Comparison of ENCODE assay signal across 13 cellular contexts in the genomic region with DNA sequence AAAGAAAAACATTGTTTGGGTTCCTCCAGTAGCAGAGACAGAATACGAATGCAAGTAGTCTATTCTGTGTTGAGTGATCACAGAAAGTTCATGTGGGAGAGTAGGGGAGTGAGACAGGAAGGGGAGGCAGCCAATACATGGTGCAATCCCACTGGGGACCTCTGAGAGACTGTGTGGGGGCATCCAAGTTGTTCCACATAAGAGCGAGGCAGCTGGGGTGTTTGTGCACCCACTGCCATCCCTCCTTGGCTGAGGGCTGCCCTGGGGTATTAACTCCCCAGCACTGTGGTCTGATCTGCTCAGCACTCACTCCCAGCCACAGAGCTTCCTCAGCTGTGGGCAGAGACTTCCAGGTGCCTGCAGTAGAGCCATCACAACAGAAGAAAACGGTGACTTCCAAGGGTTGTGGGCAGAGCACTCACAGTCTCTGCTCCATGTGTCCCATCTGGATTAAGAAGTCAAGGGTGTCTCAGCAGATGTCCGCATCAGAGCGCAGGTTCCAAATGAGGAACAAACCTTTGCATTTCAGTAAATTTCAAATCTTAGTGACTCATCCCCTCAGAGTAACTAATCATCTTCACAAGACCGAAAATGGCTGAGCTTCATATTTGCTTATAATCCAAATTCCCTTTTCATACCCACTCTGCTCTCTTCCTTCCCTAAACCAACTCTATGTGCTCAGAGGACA.
A peak's percentile ranks its signal among the peaks of the same experiment; 100 is the strongest.
DNase-seq lines count a peak whose midpoint lies in the region; ATAC-seq and TF ChIP-seq lines count a peak whose summit lies in the region.
"Had no signal": no experiment of that assay in that cellular context is flagged by ENCODE, and none has a peak within 500 bp of the region (broad histone marks: within the 10 kb centered on the region; RNA-seq: fewer than 3 reads in every experiment).

No MANE protein-coding gene starts in this region.

- no peaks in the 10 kb centered on the region for H3K36me3 ChIP-seq in gastroesophageal sphincter
- no peaks in the 10 kb centered on the region for H3K36me3 ChIP-seq in gastrocnemius medialis
- H3K36me3 ChIP-seq: HAP-1 had no signal

- H3K36me3 Mint-ChIP-seq in activated naive CD4-positive, alpha-beta T cell treated with anti-CD3 and anti-CD28 coated beads, Interleukin-2, amount 10 ng/mL, durations not matched to agents 7 days and 5 days: no peaks in the 10 kb centered on the region
- H3K36me3 Mint-ChIP-seq: CD8-positive, alpha-beta memory T cell had no signal

- intact Hi-C loops in gastrocnemius medialis (cut with DNase I; ENCODE audit: low total_unique reads): no loop called here

- POLR2A ChIA-PET in RWPE1 (lab: Yijun Ruan, JAX; ENCODE audit: low non-redundant PET): no interaction called here

- no peak overlapping the region for H3K27ac Mint-ChIP-seq in activated naive CD4-positive, alpha-beta T cell treated with anti-CD3 and anti-CD28 coated beads, Interleukin-2, amount 10 ng/mL, durations not matched to agents 7 days and 5 days
- H3K27ac Mint-ChIP-seq: CD8-positive, alpha-beta memory T cell; endodermal cell had no signal

- 80 to 88% methylated on average over 5 of the region's 6 CpGs for WGBS in gastroesophageal sphincter (ENCODE audit: low coverage in 1 of 2), 2 donors

- no peak for TF ChIP-seq CTCF in GM13977 (IDR thresholded peaks at IDR 0.05; ENCODE audit: extremely low read depth, insufficient read depth, missing control alignments)
- no peak for TF ChIP-seq CTCF in RWPE1 (conservative IDR thresholded peaks at IDR 0.05; ENCODE audit: low read depth)
- no peak for TF ChIP-seq CTCF in gastroesophageal sphincter (IDR thresholded peaks at IDR 0.05)
- no peak for TF ChIP-seq CTCF in gastrocnemius medialis (IDR thresholded peaks at IDR 0.05 in 4 of 5, conservative IDR thresholded peaks at IDR 0.05 in 1 of 5)

- H3K9me3 ChIP-seq in gastroesophageal sphincter (no peaks in the 10 kb centered on the region), gastrocnemius medialis (no peaks in the 10 kb centered on the region)
- H3K9me3 ChIP-seq: HAP-1 had no signal

- H3K4me1 ChIP-seq in gastroesophageal sphincter (peaks cover 0 to 48% (median 0%) of the 10 kb centered on the region in 3 donors), gastrocnemius medialis (peaks cover 48 to 53% of the 10 kb centered on the region in 2 donors)
- H3K4me1 ChIP-seq: HAP-1 had no signal

- H3K27me3 ChIP-seq in gastroesophageal sphincter (no peaks in the 10 kb centered on the region), gastrocnemius medialis (no peaks in the 10 kb centered on the region)

- peaks cover 8% of the 10 kb centered on the region for H3K27me3 Mint-ChIP-seq in activated naive CD4-positive, alpha-beta T cell treated with anti-CD3 and anti-CD28 coated beads, Interleukin-2, amount 10 ng/mL, durations not matched to agents 7 days and 5 days

- TF ChIP-seq POLR2A in gastroesophageal sphincter (IDR thresholded peaks at IDR 0.05) (no peak), gastrocnemius medialis (IDR thresholded peaks at IDR 0.05) (no peak)

- peak; percentile 52 for ATAC-seq in gastroesophageal sphincter
- ATAC-seq in gastrocnemius medialis: no peak
- ATAC-seq in GM21526 (IDR thresholded peaks at IDR 0.05; ENCODE audit: low FRiP score, unreplicated experiment): no peak
- ATAC-seq: left lobe of liver had no signal

- no peak overlapping the region for H3K4me3 Mint-ChIP-seq in activated naive CD4-positive, alpha-beta T cell treated with anti-CD3 and anti-CD28 coated beads, Interleukin-2, amount 10 ng/mL, durations not matched to agents 7 days and 5 days
- H3K4me3 Mint-ChIP-seq: CD8-positive, alpha-beta memory T cell; endodermal cell had no signal

- DNase-seq in GM13977 (ENCODE audit: low spot score) (peak; percentile 36), RWPE1 (ENCODE audit: low spot score) (no peak), gastrocnemius medialis (peak in 1 of 2 donors; percentile 26), T-helper 9 cell (no peak), NCI-H187 (lab: John Stamatoyannopoulos, UW) (no peak)
- no peak for DNase-seq in activated naive CD4-positive, alpha-beta T cell treated with anti-CD3 and anti-CD28 coated beads, Interleukin-2, amount 10 ng/mL, durations not matched to agents 7 days and 5 days
- DNase-seq: activated effector memory CD4-positive, alpha-beta T cell treated with Interleukin-2 at 50 U/mL for 16 hours; CD8-positive, alpha-beta memory T cell; endodermal cell had no signal

- in situ Hi-C loops in GM13977 (cut with MboI; ENCODE audit: low pct_unique_long_range_greater_than_20kb, low sequenced_read_pairs, unreplicated experiment): no loop called here
- in situ Hi-C loops in gastrocnemius medialis (cut with MboI; ENCODE audit: low sequenced_read_pairs in 4 of 4): no loop called here

- no peaks in the 10 kb centered on the region for H3K9me3 Mint-ChIP-seq in activated naive CD4-positive, alpha-beta T cell treated with anti-CD3 and anti-CD28 coated beads, Interleukin-2, amount 10 ng/mL, durations not matched to agents 7 days and 5 days
- H3K9me3 Mint-ChIP-seq: CD8-positive, alpha-beta memory T cell; endodermal cell had no signal

- peak overlapping the region; percentile 85 for H3K27ac ChIP-seq in RWPE1
- peak overlapping the region in 3 of 4 donors; percentile 3 to 48 (median 36) for H3K27ac ChIP-seq in gastroesophageal sphincter
- peak overlapping the region; percentile 19 to 44 (median 30) for H3K27ac ChIP-seq in gastrocnemius medialis

- no peak for TF ChIP-seq EP300 in gastroesophageal sphincter (IDR thresholded peaks at IDR 0.05)

- no peaks in the 10 kb centered on the region for H3K4me1 Mint-ChIP-seq in activated naive CD4-positive, alpha-beta T cell treated with anti-CD3 and anti-CD28 coated beads, Interleukin-2, amount 10 ng/mL, durations not matched to agents 7 days and 5 days

- CTCF ChIA-PET in RWPE1 (lab: Yijun Ruan, JAX): no interaction called here
- CTCF ChIA-PET in activated naive CD4-positive, alpha-beta T cell treated with anti-CD3 and anti-CD28 coated beads, Interleukin-2, amount 10 ng/mL, durations not matched to agents 7 days and 5 days (lab: Charles Lee): no interaction called here

- no peak overlapping the region for H3K4me3 ChIP-seq in gastroesophageal sphincter
- H3K4me3 ChIP-seq in gastrocnemius medialis: no peak overlapping the region
- H3K4me3 ChIP-seq: HAP-1 had no signal

Comparison
In these comparisons a context has a peak if more than half of its experiments do, and no peak if none do; other contexts are left out.
1. H3K27ac ChIP-seq: peak in every context shown above with its lines; median percentile 85 in RWPE1; 36 in gastroesophageal sphincter; 30 in gastrocnemius medialis.